In genomic region chr2:68295523-68295922, GRCh38 we compare ENCODE assay signal across 11 cellular contexts. TPM values are rescaled to one million over a fixed set of nuclear protein-coding genes. Genes with fewer than 3 reads are reported as not detected.
DNase-seq lines count a peak whose midpoint lies in the region; ATAC-seq lines count a peak whose summit lies in the region.
"Had no signal": no experiment of that assay in that cellular context is flagged by ENCODE, and none has a peak within 500 bp of the region (broad histone marks: within the 10 kb centered on the region; RNA-seq: fewer than 3 reads in every experiment).

No MANE protein-coding gene starts in this region.

- no peaks in the 10 kb centered on the region for H3K9me3 Mint-ChIP-seq in stimulated activated effector memory CD8-positive, alpha-beta T cell treated with anti-CD3 and anti-CD28 coated beads, Interleukin-12 subunit alpha, Interleukin-12 subunit beta, amount 100 ng/mL, for 72 hours
- no peaks in the 10 kb centered on the region for H3K9me3 Mint-ChIP-seq in naive thymus-derived CD8-positive, alpha-beta T cell
- H3K9me3 Mint-ChIP-seq: immature natural killer cell, WTC11 had no signal

- DNase-seq in Kasumi-1 (lab: John Stamatoyannopoulos, UW) (peak; percentile 84 to 90), activated gamma-delta T cell treated with Interleukin-2 at 50 U/mL for 16 hours (no peak)
- no peak for DNase-seq in stimulated activated effector memory CD8-positive, alpha-beta T cell treated with anti-CD3 and anti-CD28 coated beads, Interleukin-12 subunit alpha, Interleukin-12 subunit beta, amount 100 ng/mL, for 72 hours (ENCODE audit: low spot score in 2 of 2)
- DNase-seq in naive thymus-derived CD8-positive, alpha-beta T cell, result no peak
- DNase-seq in stimulated activated CD8-positive, alpha-beta memory T cell treated with anti-CD3 and anti-CD28 coated beads, Interleukin-4, amount 100 ng/mL, for 48 hours, result no peak
- DNase-seq: activated naive CD4-positive, alpha-beta T cell treated with Interleukin-2 at 50 U/mL for 16 hours; DMS 273 treated with DMSO at 0.1 percent for 48 hours; immature natural killer cell had no signal

- H3K4me1 Mint-ChIP-seq in stimulated activated effector memory CD8-positive, alpha-beta T cell treated with anti-CD3 and anti-CD28 coated beads, Interleukin-12 subunit alpha, Interleukin-12 subunit beta, amount 100 ng/mL, for 72 hours, result peaks cover 6% of the 10 kb centered on the region
- H3K4me1 Mint-ChIP-seq in naive thymus-derived CD8-positive, alpha-beta T cell, result peaks cover 0 to 7% (median 0%) of the 10 kb centered on the region in 4 donors
- H3K4me1 Mint-ChIP-seq: WTC11 had no signal

- peak; percentile 84 for ATAC-seq in GM18907 (IDR thresholded peaks at IDR 0.05; ENCODE audit: unreplicated experiment)
- peak; percentile 66 for ATAC-seq in GM21786 (IDR thresholded peaks at IDR 0.05; ENCODE audit: unreplicated experiment)
- no peak for ATAC-seq in stimulated activated effector memory CD8-positive, alpha-beta T cell treated with anti-CD3 and anti-CD28 coated beads, Interleukin-12 subunit alpha, Interleukin-12 subunit beta, amount 100 ng/mL, for 72 hours
- ATAC-seq in naive thymus-derived CD8-positive, alpha-beta T cell, result no peak
- ATAC-seq: WTC11 had no signal

- no peaks in the 10 kb centered on the region for H3K36me3 Mint-ChIP-seq in stimulated activated effector memory CD8-positive, alpha-beta T cell treated with anti-CD3 and anti-CD28 coated beads, Interleukin-12 subunit alpha, Interleukin-12 subunit beta, amount 100 ng/mL, for 72 hours
- no peaks in the 10 kb centered on the region for H3K36me3 Mint-ChIP-seq in naive thymus-derived CD8-positive, alpha-beta T cell
- H3K36me3 Mint-ChIP-seq: immature natural killer cell, WTC11 had no signal

- H3K4me3 Mint-ChIP-seq in stimulated activated effector memory CD8-positive, alpha-beta T cell treated with anti-CD3 and anti-CD28 coated beads, Interleukin-12 subunit alpha, Interleukin-12 subunit beta, amount 100 ng/mL, for 72 hours, result no peak overlapping the region
- no peak overlapping the region for H3K4me3 Mint-ChIP-seq in naive thymus-derived CD8-positive, alpha-beta T cell
- H3K4me3 Mint-ChIP-seq: immature natural killer cell, WTC11 had no signal

- peak overlapping the region; percentile 5 for H3K27ac Mint-ChIP-seq in stimulated activated effector memory CD8-positive, alpha-beta T cell treated with anti-CD3 and anti-CD28 coated beads, Interleukin-12 subunit alpha, Interleukin-12 subunit beta, amount 100 ng/mL, for 72 hours
- no peak overlapping the region for H3K27ac Mint-ChIP-seq in naive thymus-derived CD8-positive, alpha-beta T cell
- H3K27ac Mint-ChIP-seq: immature natural killer cell, WTC11 had no signal

- POLR2A ChIA-PET in naive thymus-derived CD8-positive, alpha-beta T cell (lab: Charles Lee), result no interaction called here

- H3K27me3 Mint-ChIP-seq in naive thymus-derived CD8-positive, alpha-beta T cell, result peaks cover 4 to 13% (median 7%) of the 10 kb centered on the region in 5 donors

RNA-seq across cellular contexts. Expression of gene CNRIP1, which starts 24.2 kb away (rescaled TPM):
- not detected for total RNA-seq in naive thymus-derived CD8-positive, alpha-beta T cell
- not detected for polyA plus RNA-seq in naive thymus-derived CD8-positive, alpha-beta T cell
- polyA plus RNA-seq: immature natural killer cell had no signal

RNA-seq across cellular contexts. Expression of gene PPP3R1, which starts 43.2 kb away (rescaled TPM):
- 10 to 100 TPM; 72.5 to 76.3 TPM for total RNA-seq in naive thymus-derived CD8-positive, alpha-beta T cell
- polyA plus RNA-seq in naive thymus-derived CD8-positive, alpha-beta T cell, result 1 to 10 TPM; 3.4 to 4.3 (median 3.9) TPM

Comparison
In these comparisons a context has a peak if more than half of its experiments do, and no peak if none do; other contexts are left out.
1. ATAC-seq: peak in GM18907 (single experiment) and GM21786 (single experiment); none in stimulated activated effector memory CD8-positive, alpha-beta T cell treated with anti-CD3 and anti-CD28 coated beads, Interleukin-12 subunit alpha, Interleukin-12 subunit beta, amount 100 ng/mL, for 72 hours (single experiment) and naive thymus-derived CD8-positive, alpha-beta T cell (0 of 2).
2. DNase-seq: peak in Kasumi-1 (2 of 2); none in stimulated activated effector memory CD8-positive, alpha-beta T cell treated with anti-CD3 and anti-CD28 coated beads, Interleukin-12 subunit alpha, Interleukin-12 subunit beta, amount 100 ng/mL, for 72 hours (0 of 2), naive thymus-derived CD8-positive, alpha-beta T cell (0 of 10), activated gamma-delta T cell treated with Interleukin-2 at 50 U/mL for 16 hours (single experiment) and stimulated activated CD8-positive, alpha-beta memory T cell treated with anti-CD3 and anti-CD28 coated beads, Interleukin-4, amount 100 ng/mL, for 48 hours (single experiment).